Comparison of ENCODE assay signal across 8 cellular contexts in genomic region chr6:99426454-99426762, GRCh38. TPM values are rescaled to one million over a fixed set of nuclear protein-coding genes. Genes with fewer than 3 reads are reported as not detected.
A peak's percentile ranks its signal among the peaks of the same experiment; 100 is the strongest.
DNase-seq lines count a peak whose midpoint lies in the region; TF ChIP-seq lines count a peak whose summit lies in the region.

No MANE protein-coding gene starts in this region.

- no peaks in the 10 kb centered on the region for H3K27me3 Mint-ChIP-seq in neural crest cell (ENCODE audit: low read depth)

- peaks cover 6% of the 10 kb centered on the region; the same call in 1 of the 2 replicates for H3K36me3 ChIP-seq in BE2C
- H3K36me3 ChIP-seq in effector memory CD4-positive, alpha-beta T cell (ENCODE audit: control insufficient read depth, insufficient read depth, low read length), result peaks cover 6% of the 10 kb centered on the region

- H3K9me3 ChIP-seq in BE2C, result no peaks in the 10 kb centered on the region
- no peaks in the 10 kb centered on the region for H3K9me3 ChIP-seq in effector memory CD4-positive, alpha-beta T cell (ENCODE audit: control insufficient read depth, low read length)

- no peaks in the 10 kb centered on the region for H3K9me3 Mint-ChIP-seq in neural crest cell

- DNase-seq in BE2C (no peak), NB4 (ENCODE audit: low read depth) (no peak), neural crest cell (ENCODE audit: low read depth, low spot score) (no peak), SW480 (ENCODE audit: low spot score) (no peak), GM10248 (ENCODE audit: extremely low spot score) (no peak)
- no peak for DNase-seq in effector memory CD4-positive, alpha-beta T cell
- no peak for DNase-seq in stimulated activated CD4-positive, alpha-beta T cell treated with anti-CD3 and anti-CD28 coated beads, Interleukin-4, amount 100 ng/mL, for 24 hours
- no peak for DNase-seq in activated CD8-positive, alpha-beta memory T cell treated with anti-CD3 and anti-CD28 coated beads, Interleukin-2, amount 50 U/mL, for 48 hours

- TF ChIP-seq POLR2A in NB4 (IDR thresholded peaks at IDR 0.05; ENCODE audit: extremely low read depth, insufficient read length), result no peak

- TF ChIP-seq CTCF in BE2C (IDR thresholded peaks at IDR 0.05; ENCODE audit: low read depth, low read length) (no peak), NB4 (IDR thresholded peaks at IDR 0.05; ENCODE audit: low read depth, low read length) (no peak), neural crest cell (conservative IDR thresholded peaks at IDR 0.05) (no peak), GM10248 (IDR thresholded peaks at IDR 0.05; ENCODE audit: control extremely low read depth, extremely low read depth, low read depth, missing control alignments) (no peak)

- peaks cover 5% of the 10 kb centered on the region for H3K36me3 Mint-ChIP-seq in neural crest cell (ENCODE audit: low read depth)

- no peaks in the 10 kb centered on the region for H3K4me1 ChIP-seq in BE2C
- H3K4me1 ChIP-seq in effector memory CD4-positive, alpha-beta T cell (ENCODE audit: control insufficient read depth, insufficient read depth, low read length, poor library complexity, severe bottlenecking), result peaks cover 27% of the 10 kb centered on the region

- H3K4me3 ChIP-seq in BE2C (ENCODE audit: low read depth, low read length), result peak overlapping the region; percentile 99
- H3K4me3 ChIP-seq in NB4 (ENCODE audit: low read depth, low read length), result peak overlapping the region; percentile 98
- peak overlapping the region; percentile 99 for H3K4me3 ChIP-seq in effector memory CD4-positive, alpha-beta T cell (ENCODE audit: insufficient read depth, low read depth, low read length, poor library complexity, severe bottlenecking)

- peaks cover 37% of the 10 kb centered on the region for H3K4me1 Mint-ChIP-seq in neural crest cell

- H3K27me3 ChIP-seq in BE2C, result no peaks in the 10 kb centered on the region
- H3K27me3 ChIP-seq in effector memory CD4-positive, alpha-beta T cell (replicated peaks; ENCODE audit: control insufficient read depth, insufficient read depth, low read length, poor library complexity, severe bottlenecking), result no peaks in the 10 kb centered on the region

- H3K27ac Mint-ChIP-seq in neural crest cell (ENCODE audit: unreplicated experiment), result peak overlapping the region; percentile 98

- H3K27ac ChIP-seq in effector memory CD4-positive, alpha-beta T cell (ENCODE audit: insufficient read depth, low read length, poor library complexity, severe bottlenecking), result no peak overlapping the region

- POLR2A ChIA-PET in GM10248 (lab: Yijun Ruan, JAX), result no interaction called here

- CTCF ChIA-PET in GM10248 (lab: Yijun Ruan, JAX), result interaction anchor here (0.8 to 3.7 kb wide), 13 partner anchors 8 to 142 kb away, joined by 3 to 27 read pairs (median 4); partner anchors contain the start of genes CCNC and COQ3

- peak overlapping the region; percentile 93 for H3K4me3 Mint-ChIP-seq in neural crest cell

RNA-seq across cellular contexts. Expression of gene PNISR, which starts 1.3 kb away (rescaled TPM):
- 79.2 TPM for polyA plus RNA-seq in BE2C (2012; ENCODE audit: insufficient read depth, insufficient read length, low read depth)
- 155 and 156 TPM in 2 replicates for total RNA-seq in neural crest cell

RNA-seq across cellular contexts. Expression of gene COQ3, which starts 32.4 kb away (rescaled TPM):
- polyA plus RNA-seq in BE2C (2012; ENCODE audit: insufficient read depth, insufficient read length, low read depth), result 6.6 TPM
- 10.9 and 13.5 TPM in 2 replicates for total RNA-seq in neural crest cell
